Comparison of ENCODE assay signal across 9 cellular contexts in genomic region chr5:179792612-179793469, GRCh38. TPM values are rescaled to one million over a fixed set of nuclear protein-coding genes. Genes with fewer than 3 reads are reported as not detected.
DNase-seq lines count a peak whose midpoint lies in the region; ATAC-seq and TF ChIP-seq lines count a peak whose summit lies in the region.
"Had no signal": no experiment of that assay in that cellular context is flagged by ENCODE, and none has a peak within 500 bp of the region (broad histone marks: within the 10 kb centered on the region; RNA-seq: fewer than 3 reads in every experiment).

No MANE protein-coding gene starts in this region.

- H3K36me3 ChIP-seq in heart left ventricle, result peaks cover 0 to 10% (median 8%) of the 10 kb centered on the region in 9 donors
- no peaks in the 10 kb centered on the region for H3K36me3 ChIP-seq in aorta (ENCODE audit: control insufficient read depth in 1 of 2, insufficient read depth in 2 of 2, low read length in 1 of 2)

- no peak for TF ChIP-seq POLR2A in heart left ventricle (IDR thresholded peaks at IDR 0.05)

- TF ChIP-seq CTCF in heart left ventricle (IDR thresholded peaks at IDR 0.05) (no peak), coronary artery (IDR thresholded peaks at IDR 0.05) (no peak), nephron (IDR thresholded peaks at IDR 0.05; ENCODE audit: unreplicated experiment in 3 of 3) (no peak)

- no peaks in the 10 kb centered on the region for H3K27me3 ChIP-seq in heart left ventricle
- H3K27me3 ChIP-seq in aorta (ENCODE audit: control insufficient read depth in 1 of 2, insufficient read depth in 2 of 2, low read length in 1 of 2), result no peaks in the 10 kb centered on the region

- intact Hi-C loops in heart left ventricle (cut with DNase I), result loop anchor here in 1 of 10 donors (2.0 kb wide), 1 partner anchor 28 kb away; no protein-coding TSS in a partner anchor
- intact Hi-C loops in Right ventricle myocardium inferior (cut with DNase I), result no loop called here
- intact Hi-C loops in aorta (cut with DNase I), result loop anchor here in 1 of 2 donors (10.0 kb wide), 2 partner anchors 68 to 118 kb away; no protein-coding TSS in a partner anchor

- H3K27ac ChIP-seq in heart left ventricle (peak overlapping the region; percentile 47 to 95 (median 86)), coronary artery (peak overlapping the region; percentile 21 to 89), aorta (ENCODE audit: low read depth in 1 of 2, low read length in 2 of 2) (no peak overlapping the region)

- H3K27ac Mint-ChIP-seq in nephron, result peak overlapping the region in 1 of 3 experiments; percentile 35

- no peaks in the 10 kb centered on the region for H3K9me3 Mint-ChIP-seq in nephron

- peaks cover 5 to 58% (median 49%) of the 10 kb centered on the region in 12 donors for H3K4me1 ChIP-seq in heart left ventricle
- H3K4me1 ChIP-seq in aorta (ENCODE audit: control insufficient read depth in 1 of 2, insufficient read depth in 2 of 2, low read length in 2 of 2), result no peaks in the 10 kb centered on the region

- H3K9me3 ChIP-seq in heart left ventricle (no peaks in the 10 kb centered on the region), aorta (ENCODE audit: control insufficient read depth, low read length) (no peaks in the 10 kb centered on the region)

- H3K27me3 Mint-ChIP-seq in nephron (ENCODE audit: low read depth), result peaks cover 6% of the 10 kb centered on the region

- WGBS in heart left ventricle, 4 donors, result 75 to 85% (median 78%) methylated on average over 18 to 24 of the region's 24 CpGs
- WGBS in aorta, 2 donors, result 88 to 91% methylated on average over 20 to 24 of the region's 24 CpGs

- H3K36me3 Mint-ChIP-seq in nephron (ENCODE audit: low read depth), result peaks cover 11% of the 10 kb centered on the region

- H3K4me3 ChIP-seq in heart left ventricle (peak overlapping the region in 3 of 12 donors; percentile 67 to 82 (median 68)), coronary artery (peak overlapping the region; percentile 89), aorta (ENCODE audit: low read length in 2 of 2) (no peak overlapping the region)

- peaks cover 8% of the 10 kb centered on the region for H3K4me1 Mint-ChIP-seq in nephron

- ATAC-seq in heart left ventricle (peak in 1 of 4 donors; percentile 8), Right ventricle myocardium inferior (no peak), aorta (ENCODE audit: low FRiP score) (peak; percentile 5), HG02884 (IDR thresholded peaks at IDR 0.05; ENCODE audit: unreplicated experiment) (no peak)

- DNase-seq in heart left ventricle (peak in 2 of 5 donors; percentile 31 to 67), Right ventricle myocardium inferior (ENCODE audit: missing footprints) (no peak), coronary artery (ENCODE audit: low spot score) (no peak), aorta (peak in 1 of 2 donors; percentile 76), NCI-H82 treated with DMSO at 0.1 percent for 48 hours (lab: John Stamatoyannopoulos, UW; ENCODE audit: unreplicated experiment) (no peak), NCI-H2081 treated with DMSO at 0.1 percent for 48 hours (lab: John Stamatoyannopoulos, UW) (no peak)
- DNase-seq: SW 1271 had no signal

- peak overlapping the region; percentile 46 to 52 (median 46) for H3K4me3 Mint-ChIP-seq in nephron

RNA-seq across cellular contexts. Expression of gene LTC4S, which starts 0.9 kb away (rescaled TPM):
- 10 to 100 TPM in 4 of 9 donors, 1 to 10 TPM in 5; 4.5 to 16.7 (median 9.5) TPM for total RNA-seq in heart left ventricle
- 10 to 100 TPM in 1 of 2 donors, 1 to 10 TPM in 1; 3.3 to 13.8 TPM for polyA plus RNA-seq in heart left ventricle
- total RNA-seq in Right ventricle myocardium inferior, result 10.3 TPM
- 10 to 100 TPM; 16.1 to 34.7 TPM for total RNA-seq in aorta
- polyA plus RNA-seq in aorta, result 1 to 10 TPM; 6.6 to 9.3 TPM

RNA-seq across cellular contexts. Expression of gene MGAT4B, which starts 13.8 kb away (rescaled TPM):
- total RNA-seq in heart left ventricle (100 to 1,000 TPM in 6 of 9 donors, 10 to 100 TPM in 3; 84.2 to 209 (median 112) TPM), Right ventricle myocardium inferior (98.9 TPM), aorta (10 to 100 TPM; 56.0 to 78.8 TPM)
- polyA plus RNA-seq in heart left ventricle (10 to 100 TPM; 49.6 to 89.7 TPM), aorta (10 to 100 TPM; 74.6 to 77.3 TPM)

RNA-seq across cellular contexts. Expression of gene SQSTM1, which starts 27.9 kb away (rescaled TPM):
- total RNA-seq in heart left ventricle (100 to 1,000 TPM; 266 to 747 (median 402) TPM), Right ventricle myocardium inferior (407 TPM), aorta (100 to 1,000 TPM; 333 to 404 TPM)
- polyA plus RNA-seq in heart left ventricle (100 to 1,000 TPM; 177 to 266 TPM), aorta (100 to 1,000 TPM; 152 to 358 TPM)

Comparison
In these comparisons a context has a peak if more than half of its experiments do, and no peak if none do; other contexts are left out.
1. H3K27ac ChIP-seq: peak in heart left ventricle (12 of 12) and coronary artery (2 of 2); none in aorta (0 of 2).